ENCODE assay signal across 10 cellular contexts in genomic region chr6:15443119-15443518, GRCh38.
A peak's percentile ranks its signal among the peaks of the same experiment; 100 is the strongest.
DNase-seq lines count a peak whose midpoint lies in the region; ATAC-seq and TF ChIP-seq lines count a peak whose summit lies in the region.
"Had no signal": no experiment of that assay in that cellular context is flagged by ENCODE, and none has a peak within 500 bp of the region (broad histone marks: within the 10 kb centered on the region; RNA-seq: fewer than 3 reads in every experiment).

No MANE protein-coding gene starts in this region.

- DNase-seq in CD1c-positive myeloid dendritic cell (ENCODE audit: extremely low spot score): peak; percentile 69
- peak; percentile 68 for DNase-seq in NB4 (ENCODE audit: low read depth)
- peak; percentile 83 to 88 for DNase-seq in cardiac fibroblast (ENCODE audit: low read depth in 2 of 2)
- no peak for DNase-seq in NK-92 (lab: John Stamatoyannopoulos, UW; ENCODE audit: unreplicated experiment)
- no peak for DNase-seq in middle frontal gyrus (ENCODE audit: extremely low spot score, low spot score)
- DNase-seq in GM13976 (ENCODE audit: low spot score): no peak
- DNase-seq: effector memory CD8-positive, alpha-beta T cell; tibial artery had no signal

- H3K9ac ChIP-seq in neural cell (ENCODE audit: low read length): peak overlapping the region; percentile 41

- H3K79me2 ChIP-seq in neural cell (replicated peaks; ENCODE audit: insufficient read depth, low read length): peaks cover 60% of the 10 kb centered on the region

- in situ Hi-C loops in GM13976 (cut with MboI; ENCODE audit: low sequenced_read_pairs, unreplicated experiment): no loop called here

- peak overlapping the region; percentile 27 for H3K4me2 ChIP-seq in neural cell (ENCODE audit: low read length)

- no peaks in the 10 kb centered on the region for H4K20me1 ChIP-seq in neural cell (ENCODE audit: insufficient read depth)

- TF ChIP-seq CTCF in NB4 (IDR thresholded peaks at IDR 0.05; ENCODE audit: low read depth, low read length) (no peak), cardiac fibroblast (IDR thresholded peaks at IDR 0.05; ENCODE audit: low read depth, low read length) (no peak), neural cell (IDR thresholded peaks at IDR 0.05; ENCODE audit: poor library complexity, severe bottlenecking) (no peak), GM13976 (IDR thresholded peaks at IDR 0.05; ENCODE audit: borderline replicate concordance, control extremely low read depth, extremely low read depth, insufficient read depth, missing control alignments) (no peak)

- H3K4me3 ChIP-seq in NB4 (ENCODE audit: low read depth, low read length): no peak overlapping the region
- H3K4me3 ChIP-seq in cardiac fibroblast (replicated peaks in 1 of 2; ENCODE audit: low read depth in 2 of 2, low read length in 2 of 2): no peak overlapping the region
- peak overlapping the region; percentile 46 for H3K4me3 ChIP-seq in neural cell (ENCODE audit: low read length)
- H3K4me3 ChIP-seq: tibial artery had no signal

- no peaks in the 10 kb centered on the region for H3K9me3 ChIP-seq in neural cell (ENCODE audit: low read length)
- H3K9me3 ChIP-seq: tibial artery had no signal

- TF ChIP-seq POLR2A in NB4 (IDR thresholded peaks at IDR 0.05; ENCODE audit: extremely low read depth, insufficient read length): no peak

- no peak overlapping the region for H2AFZ ChIP-seq in neural cell (ENCODE audit: low read depth, low read length)

- no peaks in the 10 kb centered on the region for H3K27me3 ChIP-seq in neural cell (ENCODE audit: insufficient read depth, low read depth, low read length)
- H3K27me3 ChIP-seq: tibial artery had no signal

- ATAC-seq in GM21576 (IDR thresholded peaks at IDR 0.05; ENCODE audit: unreplicated experiment): no peak
- ATAC-seq: effector memory CD8-positive, alpha-beta T cell had no signal

- H3F3A ChIP-seq in neural cell (ENCODE audit: insufficient read depth, low read length, poor library complexity, severe bottlenecking): no peaks in the 10 kb centered on the region

- no peak for TF ChIP-seq EP300 in neural cell (conservative IDR thresholded peaks at IDR 0.05; ENCODE audit: poor library complexity, severe bottlenecking)

- no peak for TF ChIP-seq RAD21 in neural cell (conservative IDR thresholded peaks at IDR 0.05)

- H3K27ac ChIP-seq in neural cell (ENCODE audit: low read length): peak overlapping the region; percentile 74
- H3K27ac ChIP-seq: tibial artery had no signal

- no peaks in the 10 kb centered on the region for H3K9me2 ChIP-seq in neural cell (ENCODE audit: insufficient read depth, low read length)

- H3K36me3 ChIP-seq in neural cell (ENCODE audit: insufficient read depth, low read length): no peaks in the 10 kb centered on the region
- H3K36me3 ChIP-seq: tibial artery had no signal

TF ChIP-seq in neural cell, 6 proteins besides CTCF, POLR2A, EP300 and RAD21:
- TF ChIP-seq, protein P1, sequence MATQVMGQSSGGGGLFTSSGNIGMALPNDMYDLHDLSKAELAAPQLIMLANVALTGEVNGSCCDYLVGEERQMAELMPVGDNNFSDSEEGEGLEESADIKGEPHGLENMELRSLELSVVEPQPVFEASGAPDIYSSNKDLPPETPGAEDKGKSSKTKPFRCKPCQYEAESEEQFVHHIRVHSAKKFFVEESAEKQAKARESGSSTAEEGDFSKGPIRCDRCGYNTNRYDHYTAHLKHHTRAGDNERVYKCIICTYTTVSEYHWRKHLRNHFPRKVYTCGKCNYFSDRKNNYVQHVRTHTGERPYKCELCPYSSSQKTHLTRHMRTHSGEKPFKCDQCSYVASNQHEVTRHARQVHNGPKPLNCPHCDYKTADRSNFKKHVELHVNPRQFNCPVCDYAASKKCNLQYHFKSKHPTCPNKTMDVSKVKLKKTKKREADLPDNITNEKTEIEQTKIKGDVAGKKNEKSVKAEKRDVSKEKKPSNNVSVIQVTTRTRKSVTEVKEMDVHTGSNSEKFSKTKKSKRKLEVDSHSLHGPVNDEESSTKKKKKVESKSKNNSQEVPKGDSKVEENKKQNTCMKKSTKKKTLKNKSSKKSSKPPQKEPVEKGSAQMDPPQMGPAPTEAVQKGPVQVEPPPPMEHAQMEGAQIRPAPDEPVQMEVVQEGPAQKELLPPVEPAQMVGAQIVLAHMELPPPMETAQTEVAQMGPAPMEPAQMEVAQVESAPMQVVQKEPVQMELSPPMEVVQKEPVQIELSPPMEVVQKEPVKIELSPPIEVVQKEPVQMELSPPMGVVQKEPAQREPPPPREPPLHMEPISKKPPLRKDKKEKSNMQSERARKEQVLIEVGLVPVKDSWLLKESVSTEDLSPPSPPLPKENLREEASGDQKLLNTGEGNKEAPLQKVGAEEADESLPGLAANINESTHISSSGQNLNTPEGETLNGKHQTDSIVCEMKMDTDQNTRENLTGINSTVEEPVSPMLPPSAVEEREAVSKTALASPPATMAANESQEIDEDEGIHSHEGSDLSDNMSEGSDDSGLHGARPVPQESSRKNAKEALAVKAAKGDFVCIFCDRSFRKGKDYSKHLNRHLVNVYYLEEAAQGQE (IDR thresholded peaks at IDR 0.05; ENCODE audit: borderline replicate concordance): peak; percentile 26
- TF ChIP-seq MXI1 (conservative IDR thresholded peaks at IDR 0.05; ENCODE audit: poor library complexity, severe bottlenecking): no peak

Comparison
In these comparisons a context has a peak if more than half of its experiments do, and no peak if none do; other contexts are left out.
1. DNase-seq: peak in CD1c-positive myeloid dendritic cell (single experiment), NB4 (single experiment) and cardiac fibroblast (2 of 2); none in NK-92 (single experiment), middle frontal gyrus (single experiment) and GM13976 (single experiment).